In genomic region chr20:8223096-8223870, GRCh38 we compare ENCODE assay signal across 1 cellular context.
A peak's percentile ranks its signal among the peaks of the same experiment; 100 is the strongest.
TF ChIP-seq lines count a peak whose summit lies in the region.

No MANE protein-coding gene starts in this region.

TF ChIP-seq in HepG2, 621 proteins besides CTCF, POLR2A, EP300 and RAD21:
- TF ChIP-seq, protein P1, sequence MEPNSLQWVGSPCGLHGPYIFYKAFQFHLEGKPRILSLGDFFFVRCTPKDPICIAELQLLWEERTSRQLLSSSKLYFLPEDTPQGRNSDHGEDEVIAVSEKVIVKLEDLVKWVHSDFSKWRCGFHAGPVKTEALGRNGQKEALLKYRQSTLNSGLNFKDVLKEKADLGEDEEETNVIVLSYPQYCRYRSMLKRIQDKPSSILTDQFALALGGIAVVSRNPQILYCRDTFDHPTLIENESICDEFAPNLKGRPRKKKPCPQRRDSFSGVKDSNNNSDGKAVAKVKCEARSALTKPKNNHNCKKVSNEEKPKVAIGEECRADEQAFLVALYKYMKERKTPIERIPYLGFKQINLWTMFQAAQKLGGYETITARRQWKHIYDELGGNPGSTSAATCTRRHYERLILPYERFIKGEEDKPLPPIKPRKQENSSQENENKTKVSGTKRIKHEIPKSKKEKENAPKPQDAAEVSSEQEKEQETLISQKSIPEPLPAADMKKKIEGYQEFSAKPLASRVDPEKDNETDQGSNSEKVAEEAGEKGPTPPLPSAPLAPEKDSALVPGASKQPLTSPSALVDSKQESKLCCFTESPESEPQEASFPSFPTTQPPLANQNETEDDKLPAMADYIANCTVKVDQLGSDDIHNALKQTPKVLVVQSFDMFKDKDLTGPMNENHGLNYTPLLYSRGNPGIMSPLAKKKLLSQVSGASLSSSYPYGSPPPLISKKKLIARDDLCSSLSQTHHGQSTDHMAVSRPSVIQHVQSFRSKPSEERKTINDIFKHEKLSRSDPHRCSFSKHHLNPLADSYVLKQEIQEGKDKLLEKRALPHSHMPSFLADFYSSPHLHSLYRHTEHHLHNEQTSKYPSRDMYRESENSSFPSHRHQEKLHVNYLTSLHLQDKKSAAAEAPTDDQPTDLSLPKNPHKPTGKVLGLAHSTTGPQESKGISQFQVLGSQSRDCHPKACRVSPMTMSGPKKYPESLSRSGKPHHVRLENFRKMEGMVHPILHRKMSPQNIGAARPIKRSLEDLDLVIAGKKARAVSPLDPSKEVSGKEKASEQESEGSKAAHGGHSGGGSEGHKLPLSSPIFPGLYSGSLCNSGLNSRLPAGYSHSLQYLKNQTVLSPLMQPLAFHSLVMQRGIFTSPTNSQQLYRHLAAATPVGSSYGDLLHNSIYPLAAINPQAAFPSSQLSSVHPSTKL (CRISPR knock-in tag; IDR thresholded peaks at IDR 0.05) = 0 out of 2 replicates have a peak, but pooled peaks have one; percentile 26
- TF ChIP-seq ZFP36 (IDR thresholded peaks at IDR 0.05; ENCODE audit: borderline replicate concordance, low read depth, low read length, partially characterized antibody) = no peak
